In genomic region chr19:14536926-14537692, GRCh38 we compare ENCODE assay signal across 9 cellular contexts. TPM values are rescaled to one million over a fixed set of nuclear protein-coding genes. Genes with fewer than 3 reads are reported as not detected.
A peak's percentile ranks its signal among the peaks of the same experiment; 100 is the strongest.
DNase-seq lines count a peak whose midpoint lies in the region; ATAC-seq and TF ChIP-seq lines count a peak whose summit lies in the region.
"Had no signal": no experiment of that assay in that cellular context is flagged by ENCODE, and none has a peak within 500 bp of the region (broad histone marks: within the 10 kb centered on the region; RNA-seq: fewer than 3 reads in every experiment).

No MANE protein-coding gene starts in this region.

- TF ChIP-seq CTCF in GM10248 (IDR thresholded peaks at IDR 0.05; ENCODE audit: control extremely low read depth, extremely low read depth, low read depth, missing control alignments): no peak
- no peak for TF ChIP-seq CTCF in lung (IDR thresholded peaks at IDR 0.05; ENCODE audit: control extremely low read depth, extremely low read depth)
- TF ChIP-seq CTCF in upper lobe of right lung (IDR thresholded peaks at IDR 0.05): no peak

- H3K4me3 ChIP-seq in lung: no peak overlapping the region
- peak overlapping the region; percentile 30 for H3K4me3 ChIP-seq in upper lobe of right lung

- POLR2A ChIA-PET in GM10248 (lab: Yijun Ruan, JAX): interaction anchor here (0.7 to 1.8 kb wide), 2 partner anchors 19 to 882 kb away, joined by 3 to 6 read pairs; partner anchors contain the start of gene DNAJB1

- peak; percentile 80 for ATAC-seq in lung (ENCODE audit: insufficient read depth, low FRiP score)
- peak; percentile 95 for ATAC-seq in upper lobe of right lung
- ATAC-seq in GM19452 (IDR thresholded peaks at IDR 0.05; ENCODE audit: unreplicated experiment): no peak
- ATAC-seq in GM19035 (IDR thresholded peaks at IDR 0.05; ENCODE audit: unreplicated experiment): no peak
- no peak for ATAC-seq in HG02981 (IDR thresholded peaks at IDR 0.05; ENCODE audit: unreplicated experiment)

- peak overlapping the region in 1 of 2 donors; percentile 67 for H3K27ac ChIP-seq in lung (ENCODE audit: low read depth in 1 of 2, low read length in 1 of 2)
- no peak overlapping the region for H3K27ac ChIP-seq in upper lobe of right lung
- H3K27ac ChIP-seq: HL-60 had no signal

- in situ Hi-C loops in SK-MEL-5 (cut with HindIII; ENCODE audit: low pct_unique_long_range_greater_than_20kb, low sequenced_read_pairs): no loop called here

- 24 to 28% methylated on average over 19 to 24 of the region's 24 CpGs for WGBS in lung, 2 donors

- H3K4me1 ChIP-seq in lung (ENCODE audit: control insufficient read depth in 2 of 2, insufficient read depth in 2 of 2, low read length in 2 of 2) (peaks cover 0 to 9% of the 10 kb centered on the region in 2 donors), upper lobe of right lung (peaks cover 4% of the 10 kb centered on the region)

- CTCF ChIA-PET in GM10248 (lab: Yijun Ruan, JAX): interaction anchor here (1.3 to 1.6 kb wide), 3 partner anchors 8 to 19 kb away, joined by 3 to 5 read pairs (median 4); no protein-coding TSS in a partner anchor

- DNase-seq in GM10248 (ENCODE audit: extremely low spot score) (peak; percentile 64), SK-MEL-5 (ENCODE audit: low read depth, low spot score) (peak; percentile 89), dermis blood vessel endothelial cell (peak; percentile 89), lung (ENCODE audit: low spot score) (peak; percentile 90), upper lobe of right lung (peak; percentile 92)

- H3K9me3 ChIP-seq in lung (ENCODE audit: control insufficient read depth in 2 of 2, insufficient read depth in 1 of 2, low read length in 1 of 2) (no peaks in the 10 kb centered on the region), upper lobe of right lung (no peaks in the 10 kb centered on the region)

- intact Hi-C loops in upper lobe of right lung (cut with DNase I): no loop called here

- H3K36me3 ChIP-seq in lung (ENCODE audit: control insufficient read depth in 2 of 2, insufficient read depth in 2 of 2, low read length in 2 of 2): peaks cover 0 to 6% of the 10 kb centered on the region in 2 donors
- H3K36me3 ChIP-seq in upper lobe of right lung: no peaks in the 10 kb centered on the region

- no peaks in the 10 kb centered on the region for H3K27me3 ChIP-seq in lung (ENCODE audit: control insufficient read depth, insufficient read depth)
- H3K27me3 ChIP-seq in upper lobe of right lung: no peaks in the 10 kb centered on the region

RNA-seq across cellular contexts. Expression of gene TECR, which starts 7.7 kb away (rescaled TPM):
- 62.8 and 90.9 TPM in 2 replicates for total RNA-seq in SK-MEL-5 (2014; rRNA removed; shearing (Covaris generic))
- 193 and 205 TPM in 2 replicates for polyA plus RNA-seq in SK-MEL-5 (2015; cell fraction: cytosol; rRNA removed)
- polyA plus RNA-seq in SK-MEL-5 (2015; cell fraction: nucleus; rRNA removed): 131 and 158 TPM in 2 replicates
- total RNA-seq in dermis blood vessel endothelial cell (17.0 and 25.5 TPM in 2 replicates), lung (100 to 1,000 TPM in 1 of 2 donors, 10 to 100 TPM in 1; 32.7 to 153 TPM), upper lobe of right lung (123 TPM)
- 100 to 1,000 TPM in 1 of 2 donors, 10 to 100 TPM in 1; 89.1 to 193 TPM for polyA plus RNA-seq in lung

RNA-seq across cellular contexts. Expression of gene DNAJB1, which starts 18.9 kb away (rescaled TPM):
- total RNA-seq in SK-MEL-5 (2014; rRNA removed; shearing (Covaris generic)): 96.8 and 105 TPM in 2 replicates
- 124 and 131 TPM in 2 replicates for polyA plus RNA-seq in SK-MEL-5 (2015; cell fraction: cytosol; rRNA removed)
- 30.4 and 32.4 TPM in 2 replicates for polyA plus RNA-seq in SK-MEL-5 (2015; cell fraction: nucleus; rRNA removed)
- total RNA-seq in dermis blood vessel endothelial cell (29.5 and 39.5 TPM in 2 replicates), lung (100 to 1,000 TPM; 115 to 171 TPM), upper lobe of right lung (99.7 TPM)
- polyA plus RNA-seq in lung: 10 to 100 TPM; 72.2 to 73.7 TPM

RNA-seq across cellular contexts. Expression of gene NDUFB7, which starts 34.8 kb away (rescaled TPM):
- 190 and 221 TPM in 2 replicates for total RNA-seq in SK-MEL-5 (2014; rRNA removed; shearing (Covaris generic))
- polyA plus RNA-seq in SK-MEL-5 (2015; cell fraction: cytosol; rRNA removed): 236 and 402 TPM in 2 replicates
- polyA plus RNA-seq in SK-MEL-5 (2015; cell fraction: nucleus; rRNA removed): 18.4 and 29.2 TPM in 2 replicates
- total RNA-seq in dermis blood vessel endothelial cell (199 and 268 TPM in 2 replicates), lung (100 to 1,000 TPM; 105 to 192 TPM), upper lobe of right lung (113 TPM)
- 100 to 1,000 TPM; 409 to 415 TPM for polyA plus RNA-seq in lung

RNA-seq across cellular contexts. Expression of gene GIPC1, which starts 41.2 kb away (rescaled TPM):
- total RNA-seq in SK-MEL-5 (2014; rRNA removed; shearing (Covaris generic)): 207 and 229 TPM in 2 replicates
- polyA plus RNA-seq in SK-MEL-5 (2015; cell fraction: cytosol; rRNA removed): 234 and 249 TPM in 2 replicates
- polyA plus RNA-seq in SK-MEL-5 (2015; cell fraction: nucleus; rRNA removed): 104 and 117 TPM in 2 replicates
- 175 and 182 TPM in 2 replicates for total RNA-seq in dermis blood vessel endothelial cell
- total RNA-seq in lung: 100 to 1,000 TPM in 1 of 2 donors, 10 to 100 TPM in 1; 94.9 to 136 TPM
- 100 to 1,000 TPM; 126 to 156 TPM for polyA plus RNA-seq in lung
- total RNA-seq in upper lobe of right lung: 97.7 TPM

RNA-seq across cellular contexts. Expression of gene CLEC17A, which starts 45.8 kb away (rescaled TPM):
- total RNA-seq in SK-MEL-5 (2014; rRNA removed; shearing (Covaris generic)): 0.26 TPM in 1 of 2 replicates, not detected in the other
- 0.25 and 0.37 TPM in 2 replicates for polyA plus RNA-seq in SK-MEL-5 (2015; cell fraction: cytosol; rRNA removed)
- 0.24 TPM in 1 of 2 replicates, not detected in the other for polyA plus RNA-seq in SK-MEL-5 (2015; cell fraction: nucleus; rRNA removed)
- not detected in 2 replicates for total RNA-seq in dermis blood vessel endothelial cell
- 1 to 10 TPM in 1 of 2 donors, under 1 TPM in 1; 0.18 to 2.3 TPM for total RNA-seq in lung
- under 1 TPM; 0.08 to 0.45 TPM for polyA plus RNA-seq in lung
- total RNA-seq in upper lobe of right lung: not detected

Comparison
In these comparisons a context has a peak if more than half of its experiments do, and no peak if none do; other contexts are left out.
1. ATAC-seq: peak in lung (single experiment) and upper lobe of right lung (single experiment); none in GM19452 (single experiment), GM19035 (single experiment) and HG02981 (single experiment).
2. Peak in every context shown above with its lines, with median percentiles within 50 percentile points of each other: DNase-seq.